ENCODE assay signal across 1 cellular context in the genomic region with DNA sequence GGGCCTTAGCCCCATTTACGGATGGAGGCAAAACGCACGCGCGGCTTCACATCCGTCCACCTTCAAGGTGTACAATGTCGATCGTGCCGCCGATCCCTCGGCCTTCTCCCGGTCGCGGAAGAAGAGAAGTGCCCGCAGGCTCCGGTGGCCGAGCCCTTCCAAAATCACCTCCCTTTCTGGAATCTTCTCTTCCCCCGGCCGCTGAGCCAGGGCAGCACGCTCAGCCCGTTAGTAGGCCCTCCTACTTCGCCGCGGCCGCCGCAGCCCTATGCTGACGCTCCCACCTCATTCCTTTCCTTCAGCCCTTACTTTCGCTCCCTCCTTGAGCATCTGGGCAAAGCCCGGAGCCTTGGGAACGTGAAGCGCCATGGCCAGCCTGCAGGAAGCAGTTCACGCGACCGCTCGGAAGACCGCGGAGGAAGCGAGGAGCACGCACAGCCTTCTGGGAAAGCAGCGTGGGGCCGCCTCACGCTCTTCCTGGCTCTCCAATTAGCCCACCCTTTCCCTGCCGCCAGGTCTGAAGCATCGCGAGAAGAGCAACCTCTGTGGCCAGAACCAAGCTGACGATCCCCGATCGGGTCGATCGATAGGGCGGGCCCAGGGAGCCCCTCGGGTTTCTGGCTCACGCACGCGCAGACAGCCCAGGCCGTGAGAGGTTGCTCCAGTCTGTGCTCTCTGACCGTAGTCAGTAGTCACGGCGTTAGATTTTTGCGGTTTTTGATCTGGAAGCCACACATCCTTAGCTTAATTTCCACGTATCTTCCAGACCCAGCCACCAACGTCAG.
TF ChIP-seq lines count a peak whose summit lies in the region.

A gene with protein sequence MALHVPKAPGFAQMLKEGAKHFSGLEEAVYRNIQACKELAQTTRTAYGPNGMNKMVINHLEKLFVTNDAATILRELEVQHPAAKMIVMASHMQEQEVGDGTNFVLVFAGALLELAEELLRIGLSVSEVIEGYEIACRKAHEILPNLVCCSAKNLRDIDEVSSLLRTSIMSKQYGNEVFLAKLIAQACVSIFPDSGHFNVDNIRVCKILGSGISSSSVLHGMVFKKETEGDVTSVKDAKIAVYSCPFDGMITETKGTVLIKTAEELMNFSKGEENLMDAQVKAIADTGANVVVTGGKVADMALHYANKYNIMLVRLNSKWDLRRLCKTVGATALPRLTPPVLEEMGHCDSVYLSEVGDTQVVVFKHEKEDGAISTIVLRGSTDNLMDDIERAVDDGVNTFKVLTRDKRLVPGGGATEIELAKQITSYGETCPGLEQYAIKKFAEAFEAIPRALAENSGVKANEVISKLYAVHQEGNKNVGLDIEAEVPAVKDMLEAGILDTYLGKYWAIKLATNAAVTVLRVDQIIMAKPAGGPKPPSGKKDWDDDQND (minus strand): TSS at position 427 of the 785 bp plus-strand sequence. CDS start 58 bp downstream, at position 369.

TF ChIP-seq in K562, 482 proteins besides CTCF, POLR2A, EP300 and RAD21 (continued from another document and continues in another):
- TF ChIP-seq, protein P1, sequence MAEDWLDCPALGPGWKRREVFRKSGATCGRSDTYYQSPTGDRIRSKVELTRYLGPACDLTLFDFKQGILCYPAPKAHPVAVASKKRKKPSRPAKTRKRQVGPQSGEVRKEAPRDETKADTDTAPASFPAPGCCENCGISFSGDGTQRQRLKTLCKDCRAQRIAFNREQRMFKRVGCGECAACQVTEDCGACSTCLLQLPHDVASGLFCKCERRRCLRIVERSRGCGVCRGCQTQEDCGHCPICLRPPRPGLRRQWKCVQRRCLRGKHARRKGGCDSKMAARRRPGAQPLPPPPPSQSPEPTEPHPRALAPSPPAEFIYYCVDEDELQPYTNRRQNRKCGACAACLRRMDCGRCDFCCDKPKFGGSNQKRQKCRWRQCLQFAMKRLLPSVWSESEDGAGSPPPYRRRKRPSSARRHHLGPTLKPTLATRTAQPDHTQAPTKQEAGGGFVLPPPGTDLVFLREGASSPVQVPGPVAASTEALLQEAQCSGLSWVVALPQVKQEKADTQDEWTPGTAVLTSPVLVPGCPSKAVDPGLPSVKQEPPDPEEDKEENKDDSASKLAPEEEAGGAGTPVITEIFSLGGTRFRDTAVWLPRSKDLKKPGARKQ (CRISPR knock-in tag; IDR thresholded peaks at IDR 0.05), result no peak
- peak; percentile 95 for TF ChIP-seq ELF1 (tag; IDR thresholded peaks at IDR 0.05)
- TF ChIP-seq U2AF2 (optimal IDR thresholded peaks at IDR 0.05; ENCODE audit: low read depth, low read length), result no peak
- TF ChIP-seq LCOR (CRISPR knock-in tag; IDR thresholded peaks at IDR 0.05), result peak; percentile 47; the same call in 1 of the 2 replicates
- no peak for TF ChIP-seq NFXL1 (CRISPR knock-in tag; IDR thresholded peaks at IDR 0.05)
- TF ChIP-seq PHTF2 (CRISPR knock-in tag; IDR thresholded peaks at IDR 0.05), result 0 out of 2 replicates have a peak, but pooled peaks have one; percentile 8
- no peak; the same call in 1 of the 2 replicates for TF ChIP-seq NFIC (IDR thresholded peaks at IDR 0.05)
- TF ChIP-seq NFE2 (IDR thresholded peaks at IDR 0.05; ENCODE audit: low read depth), result peak; percentile 23; the same call in 1 of the 2 replicates
- TF ChIP-seq ZFP1 (CRISPR knock-in tag; IDR thresholded peaks at IDR 0.05), result no peak
- TF ChIP-seq FOSL1 (tag; conservative IDR thresholded peaks at IDR 0.05), result peak; percentile 41; the same call in 1 of the 2 replicates
- peak; percentile 51; the same call in 1 of the 2 replicates for TF ChIP-seq TEAD4 (IDR thresholded peaks at IDR 0.05; ENCODE audit: low read length)
- TF ChIP-seq TEAD4 (CRISPR knock-in tag; IDR thresholded peaks at IDR 0.05; ENCODE audit: borderline replicate concordance), result no peak
- TF ChIP-seq TBL1XR1 (IDR thresholded peaks at IDR 0.05; ENCODE audit: low read length in 2 of 2), result peak in 1 of 2 experiments; percentile 24; a peak in 1 of 4 replicates
- TF ChIP-seq, protein P2, sequence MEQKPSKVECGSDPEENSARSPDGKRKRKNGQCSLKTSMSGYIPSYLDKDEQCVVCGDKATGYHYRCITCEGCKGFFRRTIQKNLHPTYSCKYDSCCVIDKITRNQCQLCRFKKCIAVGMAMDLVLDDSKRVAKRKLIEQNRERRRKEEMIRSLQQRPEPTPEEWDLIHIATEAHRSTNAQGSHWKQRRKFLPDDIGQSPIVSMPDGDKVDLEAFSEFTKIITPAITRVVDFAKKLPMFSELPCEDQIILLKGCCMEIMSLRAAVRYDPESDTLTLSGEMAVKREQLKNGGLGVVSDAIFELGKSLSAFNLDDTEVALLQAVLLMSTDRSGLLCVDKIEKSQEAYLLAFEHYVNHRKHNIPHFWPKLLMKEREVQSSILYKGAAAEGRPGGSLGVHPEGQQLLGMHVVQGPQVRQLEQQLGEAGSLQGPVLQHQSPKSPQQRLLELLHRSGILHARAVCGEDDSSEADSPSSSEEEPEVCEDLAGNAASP (IDR thresholded peaks at IDR 0.05), result no peak
- TF ChIP-seq, protein P3, sequence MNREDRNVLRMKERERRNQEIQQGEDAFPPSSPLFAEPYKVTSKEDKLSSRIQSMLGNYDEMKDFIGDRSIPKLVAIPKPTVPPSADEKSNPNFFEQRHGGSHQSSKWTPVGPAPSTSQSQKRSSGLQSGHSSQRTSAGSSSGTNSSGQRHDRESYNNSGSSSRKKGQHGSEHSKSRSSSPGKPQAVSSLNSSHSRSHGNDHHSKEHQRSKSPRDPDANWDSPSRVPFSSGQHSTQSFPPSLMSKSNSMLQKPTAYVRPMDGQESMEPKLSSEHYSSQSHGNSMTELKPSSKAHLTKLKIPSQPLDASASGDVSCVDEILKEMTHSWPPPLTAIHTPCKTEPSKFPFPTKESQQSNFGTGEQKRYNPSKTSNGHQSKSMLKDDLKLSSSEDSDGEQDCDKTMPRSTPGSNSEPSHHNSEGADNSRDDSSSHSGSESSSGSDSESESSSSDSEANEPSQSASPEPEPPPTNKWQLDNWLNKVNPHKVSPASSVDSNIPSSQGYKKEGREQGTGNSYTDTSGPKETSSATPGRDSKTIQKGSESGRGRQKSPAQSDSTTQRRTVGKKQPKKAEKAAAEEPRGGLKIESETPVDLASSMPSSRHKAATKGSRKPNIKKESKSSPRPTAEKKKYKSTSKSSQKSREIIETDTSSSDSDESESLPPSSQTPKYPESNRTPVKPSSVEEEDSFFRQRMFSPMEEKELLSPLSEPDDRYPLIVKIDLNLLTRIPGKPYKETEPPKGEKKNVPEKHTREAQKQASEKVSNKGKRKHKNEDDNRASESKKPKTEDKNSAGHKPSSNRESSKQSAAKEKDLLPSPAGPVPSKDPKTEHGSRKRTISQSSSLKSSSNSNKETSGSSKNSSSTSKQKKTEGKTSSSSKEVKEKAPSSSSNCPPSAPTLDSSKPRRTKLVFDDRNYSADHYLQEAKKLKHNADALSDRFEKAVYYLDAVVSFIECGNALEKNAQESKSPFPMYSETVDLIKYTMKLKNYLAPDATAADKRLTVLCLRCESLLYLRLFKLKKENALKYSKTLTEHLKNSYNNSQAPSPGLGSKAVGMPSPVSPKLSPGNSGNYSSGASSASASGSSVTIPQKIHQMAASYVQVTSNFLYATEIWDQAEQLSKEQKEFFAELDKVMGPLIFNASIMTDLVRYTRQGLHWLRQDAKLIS (CRISPR knock-in tag; IDR thresholded peaks at IDR 0.05), result 0 out of 2 replicates have a peak, but pooled peaks have one; percentile 47
- TF ChIP-seq, protein P4, sequence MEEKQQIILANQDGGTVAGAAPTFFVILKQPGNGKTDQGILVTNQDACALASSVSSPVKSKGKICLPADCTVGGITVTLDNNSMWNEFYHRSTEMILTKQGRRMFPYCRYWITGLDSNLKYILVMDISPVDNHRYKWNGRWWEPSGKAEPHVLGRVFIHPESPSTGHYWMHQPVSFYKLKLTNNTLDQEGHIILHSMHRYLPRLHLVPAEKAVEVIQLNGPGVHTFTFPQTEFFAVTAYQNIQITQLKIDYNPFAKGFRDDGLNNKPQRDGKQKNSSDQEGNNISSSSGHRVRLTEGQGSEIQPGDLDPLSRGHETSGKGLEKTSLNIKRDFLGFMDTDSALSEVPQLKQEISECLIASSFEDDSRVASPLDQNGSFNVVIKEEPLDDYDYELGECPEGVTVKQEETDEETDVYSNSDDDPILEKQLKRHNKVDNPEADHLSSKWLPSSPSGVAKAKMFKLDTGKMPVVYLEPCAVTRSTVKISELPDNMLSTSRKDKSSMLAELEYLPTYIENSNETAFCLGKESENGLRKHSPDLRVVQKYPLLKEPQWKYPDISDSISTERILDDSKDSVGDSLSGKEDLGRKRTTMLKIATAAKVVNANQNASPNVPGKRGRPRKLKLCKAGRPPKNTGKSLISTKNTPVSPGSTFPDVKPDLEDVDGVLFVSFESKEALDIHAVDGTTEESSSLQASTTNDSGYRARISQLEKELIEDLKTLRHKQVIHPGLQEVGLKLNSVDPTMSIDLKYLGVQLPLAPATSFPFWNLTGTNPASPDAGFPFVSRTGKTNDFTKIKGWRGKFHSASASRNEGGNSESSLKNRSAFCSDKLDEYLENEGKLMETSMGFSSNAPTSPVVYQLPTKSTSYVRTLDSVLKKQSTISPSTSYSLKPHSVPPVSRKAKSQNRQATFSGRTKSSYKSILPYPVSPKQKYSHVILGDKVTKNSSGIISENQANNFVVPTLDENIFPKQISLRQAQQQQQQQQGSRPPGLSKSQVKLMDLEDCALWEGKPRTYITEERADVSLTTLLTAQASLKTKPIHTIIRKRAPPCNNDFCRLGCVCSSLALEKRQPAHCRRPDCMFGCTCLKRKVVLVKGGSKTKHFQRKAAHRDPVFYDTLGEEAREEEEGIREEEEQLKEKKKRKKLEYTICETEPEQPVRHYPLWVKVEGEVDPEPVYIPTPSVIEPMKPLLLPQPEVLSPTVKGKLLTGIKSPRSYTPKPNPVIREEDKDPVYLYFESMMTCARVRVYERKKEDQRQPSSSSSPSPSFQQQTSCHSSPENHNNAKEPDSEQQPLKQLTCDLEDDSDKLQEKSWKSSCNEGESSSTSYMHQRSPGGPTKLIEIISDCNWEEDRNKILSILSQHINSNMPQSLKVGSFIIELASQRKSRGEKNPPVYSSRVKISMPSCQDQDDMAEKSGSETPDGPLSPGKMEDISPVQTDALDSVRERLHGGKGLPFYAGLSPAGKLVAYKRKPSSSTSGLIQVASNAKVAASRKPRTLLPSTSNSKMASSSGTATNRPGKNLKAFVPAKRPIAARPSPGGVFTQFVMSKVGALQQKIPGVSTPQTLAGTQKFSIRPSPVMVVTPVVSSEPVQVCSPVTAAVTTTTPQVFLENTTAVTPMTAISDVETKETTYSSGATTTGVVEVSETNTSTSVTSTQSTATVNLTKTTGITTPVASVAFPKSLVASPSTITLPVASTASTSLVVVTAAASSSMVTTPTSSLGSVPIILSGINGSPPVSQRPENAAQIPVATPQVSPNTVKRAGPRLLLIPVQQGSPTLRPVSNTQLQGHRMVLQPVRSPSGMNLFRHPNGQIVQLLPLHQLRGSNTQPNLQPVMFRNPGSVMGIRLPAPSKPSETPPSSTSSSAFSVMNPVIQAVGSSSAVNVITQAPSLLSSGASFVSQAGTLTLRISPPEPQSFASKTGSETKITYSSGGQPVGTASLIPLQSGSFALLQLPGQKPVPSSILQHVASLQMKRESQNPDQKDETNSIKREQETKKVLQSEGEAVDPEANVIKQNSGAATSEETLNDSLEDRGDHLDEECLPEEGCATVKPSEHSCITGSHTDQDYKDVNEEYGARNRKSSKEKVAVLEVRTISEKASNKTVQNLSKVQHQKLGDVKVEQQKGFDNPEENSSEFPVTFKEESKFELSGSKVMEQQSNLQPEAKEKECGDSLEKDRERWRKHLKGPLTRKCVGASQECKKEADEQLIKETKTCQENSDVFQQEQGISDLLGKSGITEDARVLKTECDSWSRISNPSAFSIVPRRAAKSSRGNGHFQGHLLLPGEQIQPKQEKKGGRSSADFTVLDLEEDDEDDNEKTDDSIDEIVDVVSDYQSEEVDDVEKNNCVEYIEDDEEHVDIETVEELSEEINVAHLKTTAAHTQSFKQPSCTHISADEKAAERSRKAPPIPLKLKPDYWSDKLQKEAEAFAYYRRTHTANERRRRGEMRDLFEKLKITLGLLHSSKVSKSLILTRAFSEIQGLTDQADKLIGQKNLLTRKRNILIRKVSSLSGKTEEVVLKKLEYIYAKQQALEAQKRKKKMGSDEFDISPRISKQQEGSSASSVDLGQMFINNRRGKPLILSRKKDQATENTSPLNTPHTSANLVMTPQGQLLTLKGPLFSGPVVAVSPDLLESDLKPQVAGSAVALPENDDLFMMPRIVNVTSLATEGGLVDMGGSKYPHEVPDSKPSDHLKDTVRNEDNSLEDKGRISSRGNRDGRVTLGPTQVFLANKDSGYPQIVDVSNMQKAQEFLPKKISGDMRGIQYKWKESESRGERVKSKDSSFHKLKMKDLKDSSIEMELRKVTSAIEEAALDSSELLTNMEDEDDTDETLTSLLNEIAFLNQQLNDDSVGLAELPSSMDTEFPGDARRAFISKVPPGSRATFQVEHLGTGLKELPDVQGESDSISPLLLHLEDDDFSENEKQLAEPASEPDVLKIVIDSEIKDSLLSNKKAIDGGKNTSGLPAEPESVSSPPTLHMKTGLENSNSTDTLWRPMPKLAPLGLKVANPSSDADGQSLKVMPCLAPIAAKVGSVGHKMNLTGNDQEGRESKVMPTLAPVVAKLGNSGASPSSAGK (IDR thresholded peaks at IDR 0.05), result no peak
- TF ChIP-seq HMGN3 (IDR thresholded peaks at IDR 0.05; ENCODE audit: borderline replicate concordance, extremely low read depth, insufficient read length, low read depth, low read length), result peak; percentile 74
- no peak for TF ChIP-seq SMAD2 (IDR thresholded peaks at IDR 0.05; ENCODE audit: low read depth, low read length)
- TF ChIP-seq EZH2 (IDR thresholded peaks at IDR 0.05; ENCODE audit: borderline replicate concordance, low read depth, low read length), result no peak
- no peak; the same call in 1 of the 2 replicates for TF ChIP-seq DPF2 (IDR thresholded peaks at IDR 0.05)
- TF ChIP-seq LARP7 (IDR thresholded peaks at IDR 0.05), result no peak
- peak; percentile 48 to 74; a peak in 3 of 4 replicates for TF ChIP-seq FOXK2 (conservative IDR thresholded peaks at IDR 0.05 in 1 of 2, IDR thresholded peaks at IDR 0.05 in 1 of 2; ENCODE audit: low read depth in 2 of 2)
- no peak for TF ChIP-seq ZNF282 (CRISPR knock-in tag; IDR thresholded peaks at IDR 0.05)
- TF ChIP-seq NFIX (CRISPR knock-in tag; IDR thresholded peaks at IDR 0.05; ENCODE audit: low read depth), result no peak
- peak; percentile 57 for TF ChIP-seq JUND (IDR thresholded peaks at IDR 0.05; ENCODE audit: borderline replicate concordance, low read depth, low read length)
- no peak; the same call in 1 of the 3 replicates for TF ChIP-seq JUND (tag; IDR thresholded peaks at IDR 0.05; ENCODE audit: borderline replicate concordance, low read depth, low read length)
- TF ChIP-seq GTF2F1 (IDR thresholded peaks at IDR 0.05; ENCODE audit: low read depth, low read length), result peak; percentile 90
- TF ChIP-seq, protein P5, sequence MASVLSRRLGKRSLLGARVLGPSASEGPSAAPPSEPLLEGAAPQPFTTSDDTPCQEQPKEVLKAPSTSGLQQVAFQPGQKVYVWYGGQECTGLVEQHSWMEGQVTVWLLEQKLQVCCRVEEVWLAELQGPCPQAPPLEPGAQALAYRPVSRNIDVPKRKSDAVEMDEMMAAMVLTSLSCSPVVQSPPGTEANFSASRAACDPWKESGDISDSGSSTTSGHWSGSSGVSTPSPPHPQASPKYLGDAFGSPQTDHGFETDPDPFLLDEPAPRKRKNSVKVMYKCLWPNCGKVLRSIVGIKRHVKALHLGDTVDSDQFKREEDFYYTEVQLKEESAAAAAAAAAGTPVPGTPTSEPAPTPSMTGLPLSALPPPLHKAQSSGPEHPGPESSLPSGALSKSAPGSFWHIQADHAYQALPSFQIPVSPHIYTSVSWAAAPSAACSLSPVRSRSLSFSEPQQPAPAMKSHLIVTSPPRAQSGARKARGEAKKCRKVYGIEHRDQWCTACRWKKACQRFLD (CRISPR knock-in tag; IDR thresholded peaks at IDR 0.05), result no peak
- no peak for TF ChIP-seq SRSF7 (optimal IDR thresholded peaks at IDR 0.05; ENCODE audit: low read depth, low read length)
- TF ChIP-seq STAG1 (CRISPR knock-in tag; IDR thresholded peaks at IDR 0.05; ENCODE audit: borderline replicate concordance), result 0 out of 2 replicates have a peak, but pooled peaks have one; percentile 22
- TF ChIP-seq FOXA3 (CRISPR knock-in tag; conservative IDR thresholded peaks at IDR 0.05 in 1 of 2, IDR thresholded peaks at IDR 0.05 in 1 of 2), result no peak
